ENCODE assay signal across 25 cellular contexts in genomic region chr12:71135812-71136176, GRCh38. TPM values are rescaled to one million over a fixed set of nuclear protein-coding genes. Genes with fewer than 3 reads are reported as not detected.
A peak's percentile ranks its signal among the peaks of the same experiment; 100 is the strongest.
DNase-seq lines count a peak whose midpoint lies in the region; ATAC-seq and TF ChIP-seq lines count a peak whose summit lies in the region.
"Had no signal": no experiment of that assay in that cellular context is flagged by ENCODE, and none has a peak within 500 bp of the region (broad histone marks: within the 10 kb centered on the region; RNA-seq: fewer than 3 reads in every experiment).

No MANE protein-coding gene starts in this region.

- H3K36me3 ChIP-seq in hepatocyte (replicated peaks; ENCODE audit: insufficient read depth, low read depth), result no peaks in the 10 kb centered on the region
- H3K36me3 ChIP-seq: heart left ventricle, prostate gland had no signal

- H3K9me3 Mint-ChIP-seq in Calu3 (ENCODE audit: low read depth, unreplicated experiment), result no peaks in the 10 kb centered on the region
- H3K9me3 Mint-ChIP-seq: brain; CD8-positive, alpha-beta T cell; endodermal cell; neural crest cell had no signal

- no TSS peak for BruUV-seq in Calu3 (replicated peaks; lab: Mats Ljungman, UMichigan)

- peak overlapping the region; percentile 68 for H3K27ac Mint-ChIP-seq in Calu3 (ENCODE audit: unreplicated experiment)
- H3K27ac Mint-ChIP-seq: brain; CD8-positive, alpha-beta T cell; endodermal cell; immature natural killer cell had no signal

- H3K4me1 Mint-ChIP-seq in Calu3 (ENCODE audit: low read depth, unreplicated experiment), result peaks cover 72% of the 10 kb centered on the region
- H3K4me1 Mint-ChIP-seq: brain, immature natural killer cell, neural crest cell had no signal

- no peak for ATAC-seq in HG02759 (IDR thresholded peaks at IDR 0.05; ENCODE audit: unreplicated experiment)
- ATAC-seq: CD8-positive, alpha-beta T cell; heart left ventricle; stimulated activated naive CD8-positive, alpha-beta T cell treated with anti-CD3 and anti-CD28 coated beads, Interleukin-15, Interleukin-2, amounts not matched to agents 100 U/mL and 50 U/mL, for 24 hours had no signal

- H3K27me3 Mint-ChIP-seq in Calu3 (ENCODE audit: unreplicated experiment), result no peaks in the 10 kb centered on the region

- 58% methylated on average over 3 of the region's 3 CpGs for WGBS in hepatocyte (ENCODE audit: low lambda C conversion rate, missing lambda C conversion rate)

- peaks cover 69% of the 10 kb centered on the region for H3K36me3 Mint-ChIP-seq in Calu3 (ENCODE audit: insufficient read depth, unreplicated experiment)
- H3K36me3 Mint-ChIP-seq: brain; CD8-positive, alpha-beta T cell; immature natural killer cell had no signal

- intact Hi-C loops in Calu3 (cut with micrococcal nuclease; ENCODE audit: unreplicated experiment), result loop anchor here (5.0 to 10.0 kb wide), 2 partner anchors 73 to 121 kb away; no protein-coding TSS in a partner anchor

- no peak overlapping the region for H3K4me3 Mint-ChIP-seq in Calu3 (ENCODE audit: low read depth, unreplicated experiment)
- H3K4me3 Mint-ChIP-seq: brain; CD8-positive, alpha-beta T cell; endodermal cell; immature natural killer cell; neural crest cell had no signal

- no peak overlapping the region for H3K4me3 ChIP-seq in hepatocyte
- H3K4me3 ChIP-seq: heart left ventricle, prostate gland, tibial artery had no signal

- DNase-seq in Calu3 (no peak), HCEC 1CT (peak; percentile 39), NCI-H748 (lab: John Stamatoyannopoulos, UW; ENCODE audit: unreplicated experiment) (peak; percentile 71), hepatocyte (ENCODE audit: low spot score) (no peak), NCI-H2227 treated with DMSO at 0.1 percent for 48 hours (lab: John Stamatoyannopoulos, UW) (no peak), G401 (ENCODE audit: low spot score) (no peak)
- DNase-seq: activated CD8-positive, alpha-beta memory T cell treated with anti-CD3 and anti-CD28 coated beads, Interleukin-2, amount 50 U/mL, for 4 hours; activated effector memory CD4-positive, alpha-beta T cell treated with Interleukin-2 at 50 U/mL for 16 hours; CD8-positive, alpha-beta T cell; endodermal cell; heart left ventricle; immature natural killer cell; KG1; NCI-H2107; NCI-H526 treated with DMSO at 0.1 percent for 48 hours; SHP77 treated with DMSO at 0.1 percent for 48 hours; small intestine; stimulated activated CD4-positive, alpha-beta T cell treated with anti-CD3 and anti-CD28 coated beads, Interleukin-2, amount 100 ng/mL, for 48 hours; stimulated activated naive CD8-positive, alpha-beta T cell treated with anti-CD3 and anti-CD28 coated beads, Interleukin-15, Interleukin-2, amounts not matched to agents 100 U/mL and 50 U/mL, for 24 hours; T-helper 1 cell; tibial artery had no signal

- H3K4me2 ChIP-seq in hepatocyte, result no peak overlapping the region

- H3K9me3 ChIP-seq in hepatocyte (ENCODE audit: low read depth), result no peaks in the 10 kb centered on the region
- H3K9me3 ChIP-seq: heart left ventricle, prostate gland, tibial artery had no signal

- in situ Hi-C loops in G401 (cut with HindIII; ENCODE audit: low sequenced_read_pairs), result no loop called here

- peaks cover 10% of the 10 kb centered on the region for H3K4me1 ChIP-seq in hepatocyte (ENCODE audit: insufficient read depth)
- H3K4me1 ChIP-seq: prostate gland had no signal

- peak overlapping the region; percentile 5 for H3K27ac ChIP-seq in hepatocyte
- H3K27ac ChIP-seq: heart left ventricle, prostate gland, tibial artery had no signal

- H3K79me2 ChIP-seq in hepatocyte, result no peaks in the 10 kb centered on the region

- no peak overlapping the region for H2AFZ ChIP-seq in hepatocyte

- TF ChIP-seq CTCF in Calu3 (IDR thresholded peaks at IDR 0.05; ENCODE audit: unreplicated experiment) (no peak), hepatocyte (IDR thresholded peaks at IDR 0.05; ENCODE audit: poor library complexity) (no peak)

- no peaks in the 10 kb centered on the region for H4K20me1 ChIP-seq in hepatocyte (ENCODE audit: insufficient read depth, poor library complexity, severe bottlenecking)

- no peaks in the 10 kb centered on the region for H3K9me2 ChIP-seq in hepatocyte (replicated peaks; ENCODE audit: insufficient read depth)

- CTCF ChIA-PET in Calu3 (lab: Charles Lee), result no interaction called here

- H3K27me3 ChIP-seq in hepatocyte, result no peaks in the 10 kb centered on the region
- H3K27me3 ChIP-seq: heart left ventricle, tibial artery had no signal

RNA-seq across cellular contexts. Expression of gene TSPAN8, which starts 22.0 kb away (rescaled TPM):
- total RNA-seq in Calu3 (2022), result 289 and 384 TPM in 2 replicates
- 639 and 683 TPM in 2 replicates for total RNA-seq in hepatocyte
- 292 and 312 TPM in 2 replicates for polyA plus RNA-seq in hepatocyte
- total RNA-seq in G401 (2014; rRNA removed; shearing (Covaris generic)), result not detected in 2 replicates
- total RNA-seq: CD8-positive, alpha-beta T cell; neural crest cell had no signal
- polyA plus RNA-seq: immature natural killer cell had no signal

Comparison
In these comparisons a context has a peak if more than half of its experiments do, and no peak if none do; other contexts are left out.
1. DNase-seq: peak in HCEC 1CT (single experiment) and NCI-H748 (single experiment); none in Calu3 (single experiment), hepatocyte (single experiment), NCI-H2227 treated with DMSO at 0.1 percent for 48 hours (single experiment) and G401 (single experiment).
2. RNA of gene TSPAN8, which starts 22.0 kb away (total RNA-seq): 639 to 683 TPM in hepatocyte and 289 to 384 TPM in Calu3; not detected in G401; every median in the first group is over 100 times any median in the second.